In the genomic region with DNA sequence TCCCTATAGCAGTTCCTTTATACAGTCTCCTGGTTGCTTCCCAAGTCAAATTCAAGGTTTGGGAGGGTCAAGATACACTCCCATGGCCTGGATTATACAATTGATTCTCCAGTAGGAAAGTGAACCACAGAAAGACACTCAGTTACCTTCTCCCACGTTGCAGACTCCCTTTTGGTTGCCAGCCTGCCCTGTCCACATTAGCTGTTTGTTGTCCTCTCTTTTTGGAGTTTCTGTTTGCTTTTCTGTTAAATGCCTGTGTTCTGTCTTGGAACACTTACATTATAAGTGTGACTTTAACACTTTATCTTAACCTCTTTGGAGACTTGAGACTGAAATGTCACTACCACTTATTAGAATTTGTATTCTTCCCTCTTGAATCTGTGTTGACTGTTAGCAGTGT, we compare ENCODE assay signal across 1 cellular context.
TF ChIP-seq lines count a peak whose summit lies in the region.

No MANE protein-coding gene starts in this region.

TF ChIP-seq in HepG2, 621 proteins besides CTCF, POLR2A, EP300 and RAD21 (continued from another document):
- TF ChIP-seq, protein P1, sequence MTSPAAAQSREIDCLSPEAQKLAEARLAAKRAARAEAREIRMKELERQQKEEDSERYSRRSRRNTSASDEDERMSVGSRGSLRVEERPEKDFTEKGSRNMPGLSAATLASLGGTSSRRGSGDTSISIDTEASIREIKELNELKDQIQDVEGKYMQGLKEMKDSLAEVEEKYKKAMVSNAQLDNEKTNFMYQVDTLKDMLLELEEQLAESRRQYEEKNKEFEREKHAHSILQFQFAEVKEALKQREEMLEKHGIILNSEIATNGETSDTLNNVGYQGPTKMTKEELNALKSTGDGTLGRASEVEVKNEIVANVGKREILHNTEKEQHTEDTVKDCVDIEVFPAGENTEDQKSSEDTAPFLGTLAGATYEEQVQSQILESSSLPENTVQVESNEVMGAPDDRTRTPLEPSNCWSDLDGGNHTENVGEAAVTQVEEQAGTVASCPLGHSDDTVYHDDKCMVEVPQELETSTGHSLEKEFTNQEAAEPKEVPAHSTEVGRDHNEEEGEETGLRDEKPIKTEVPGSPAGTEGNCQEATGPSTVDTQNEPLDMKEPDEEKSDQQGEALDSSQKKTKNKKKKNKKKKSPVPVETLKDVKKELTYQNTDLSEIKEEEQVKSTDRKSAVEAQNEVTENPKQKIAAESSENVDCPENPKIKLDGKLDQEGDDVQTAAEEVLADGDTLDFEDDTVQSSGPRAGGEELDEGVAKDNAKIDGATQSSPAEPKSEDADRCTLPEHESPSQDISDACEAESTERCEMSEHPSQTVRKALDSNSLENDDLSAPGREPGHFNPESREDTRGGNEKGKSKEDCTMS (CRISPR knock-in tag; conservative IDR thresholded peaks at IDR 0.05) = no peak
- TF ChIP-seq ZFAT (CRISPR knock-in tag; conservative IDR thresholded peaks at IDR 0.05) = no peak
- TF ChIP-seq NFYB (CRISPR knock-in tag; IDR thresholded peaks at IDR 0.05) = no peak
- no peak for TF ChIP-seq TBL1XR1 (IDR thresholded peaks at IDR 0.05; ENCODE audit: borderline replicate concordance, low read length, partially characterized antibody)
- TF ChIP-seq ZSCAN12 (CRISPR knock-in tag; IDR thresholded peaks at IDR 0.05) = no peak
- TF ChIP-seq ATF1 (CRISPR knock-in tag; IDR thresholded peaks at IDR 0.05) = no peak
- TF ChIP-seq, protein P2, sequence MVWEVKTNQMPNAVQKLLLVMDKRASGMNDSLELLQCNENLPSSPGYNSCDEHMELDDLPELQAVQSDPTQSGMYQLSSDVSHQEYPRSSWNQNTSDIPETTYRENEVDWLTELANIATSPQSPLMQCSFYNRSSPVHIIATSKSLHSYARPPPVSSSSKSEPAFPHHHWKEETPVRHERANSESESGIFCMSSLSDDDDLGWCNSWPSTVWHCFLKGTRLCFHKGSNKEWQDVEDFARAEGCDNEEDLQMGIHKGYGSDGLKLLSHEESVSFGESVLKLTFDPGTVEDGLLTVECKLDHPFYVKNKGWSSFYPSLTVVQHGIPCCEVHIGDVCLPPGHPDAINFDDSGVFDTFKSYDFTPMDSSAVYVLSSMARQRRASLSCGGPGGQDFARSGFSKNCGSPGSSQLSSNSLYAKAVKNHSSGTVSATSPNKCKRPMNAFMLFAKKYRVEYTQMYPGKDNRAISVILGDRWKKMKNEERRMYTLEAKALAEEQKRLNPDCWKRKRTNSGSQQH (CRISPR knock-in tag; IDR thresholded peaks at IDR 0.05; ENCODE audit: low read depth) = no peak
- no peak for TF ChIP-seq ARNTL (CRISPR knock-in tag; IDR thresholded peaks at IDR 0.05)
- TF ChIP-seq, protein P3, sequence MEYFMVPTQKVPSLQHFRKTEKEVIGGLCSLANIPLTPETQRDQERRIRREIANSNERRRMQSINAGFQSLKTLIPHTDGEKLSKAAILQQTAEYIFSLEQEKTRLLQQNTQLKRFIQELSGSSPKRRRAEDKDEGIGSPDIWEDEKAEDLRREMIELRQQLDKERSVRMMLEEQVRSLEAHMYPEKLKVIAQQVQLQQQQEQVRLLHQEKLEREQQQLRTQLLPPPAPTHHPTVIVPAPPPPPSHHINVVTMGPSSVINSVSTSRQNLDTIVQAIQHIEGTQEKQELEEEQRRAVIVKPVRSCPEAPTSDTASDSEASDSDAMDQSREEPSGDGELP (IDR thresholded peaks at IDR 0.05; ENCODE audit: borderline replicate concordance, low read depth) = no peak
- no peak for TF ChIP-seq ZNF616 (CRISPR knock-in tag; IDR thresholded peaks at IDR 0.05; ENCODE audit: low read depth)
- TF ChIP-seq CSRNP1 (CRISPR knock-in tag; IDR thresholded peaks at IDR 0.05) = no peak
- no peak for TF ChIP-seq SAFB2 (CRISPR knock-in tag; IDR thresholded peaks at IDR 0.05; ENCODE audit: borderline replicate concordance, low read depth)
